8 cellular contexts compared by ENCODE assay signal in genomic region chr5:178204205-178205009, GRCh38. TPM values are rescaled to one million over a fixed set of nuclear protein-coding genes. Genes with fewer than 3 reads are reported as not detected.
DNase-seq lines count a peak whose midpoint lies in the region; ATAC-seq and TF ChIP-seq lines count a peak whose summit lies in the region.

HNRNPAB (plus strand) TSS chr5:178204533; CDS start chr5:178204838, 305 bp downstream.

- H3K4me1 ChIP-seq in right cardiac atrium (ENCODE audit: control insufficient read depth, insufficient read depth, low read length) (peaks cover 9% of the 10 kb centered on the region), vagina (peaks cover 42% of the 10 kb centered on the region)

- H3K27ac ChIP-seq in right cardiac atrium (ENCODE audit: low read length) (peak within 1 kb of the TSS; percentile 73), vagina (peak within 1 kb of the TSS; percentile 77)

- TF ChIP-seq CTCF in vagina (IDR thresholded peaks at IDR 0.05) = no peak

- H3K36me3 ChIP-seq in vagina = peaks cover 2 to 32% of the 10 kb centered on the region in 2 donors

- ATAC-seq in GM18498 (IDR thresholded peaks at IDR 0.05; ENCODE audit: unreplicated experiment) (peak; percentile 82), HG02938 (IDR thresholded peaks at IDR 0.05; ENCODE audit: unreplicated experiment) (peak; percentile 84), right cardiac atrium (peak; percentile 92 to 96)

- DNase-seq in NCI-H187 (lab: John Stamatoyannopoulos, UW) (peak; percentile 88 to 93), T-helper 2 cell (peak; percentile 90 to 97 (median 93)), anterior cingulate cortex (lab: John Stamatoyannopoulos, UW) (peak; percentile 83 to 97 (median 93)), right cardiac atrium (peak; percentile 95 to 97 (median 97)), putamen (ENCODE audit: low spot score) (peak; percentile 95), vagina (ENCODE audit: extremely low spot score in 2 of 2) (peak in 1 of 2 donors; percentile 99)

- H3K4me3 ChIP-seq in right cardiac atrium (ENCODE audit: low read length) = peak within 1 kb of the TSS; percentile 63
- H3K4me3 ChIP-seq in vagina = peak within 1 kb of the TSS; percentile 59 to 93

- TF ChIP-seq POLR2A in vagina (IDR thresholded peaks at IDR 0.05) = peak in 1 of 2 donors; percentile 99

- under 1% methylated on average over 111 of the region's 111 CpGs for WGBS in right cardiac atrium

- intact Hi-C loops in right cardiac atrium (cut with DNase I) = no loop called here
- intact Hi-C loops in vagina (cut with DNase I) = loop anchor here (2.0 kb wide), 1 partner anchor 26 kb away; no protein-coding TSS in a partner anchor

- H3K9me3 ChIP-seq in right cardiac atrium (ENCODE audit: control insufficient read depth, low read length) = no peaks in the 10 kb centered on the region
- no peaks in the 10 kb centered on the region for H3K9me3 ChIP-seq in vagina

- H3K27me3 ChIP-seq in right cardiac atrium (ENCODE audit: control insufficient read depth, insufficient read depth) (no peaks in the 10 kb centered on the region), vagina (no peaks in the 10 kb centered on the region)

RNA-seq across cellular contexts. Expression of gene HNRNPAB, which starts in this region (rescaled TPM):
- total RNA-seq in right cardiac atrium = 100 to 1,000 TPM in 1 of 4 donors, 10 to 100 TPM in 3; 75.3 to 125 (median 86.9) TPM
- 88.2 TPM for polyA plus RNA-seq in right cardiac atrium
- total RNA-seq in vagina = 92.6 TPM
